In genomic region chr16:31380201-31380600, GRCh38 we compare ENCODE assay signal across 28 cellular contexts. TPM values are rescaled to one million over a fixed set of nuclear protein-coding genes. Genes with fewer than 3 reads are reported as not detected.
"Had no signal": no experiment of that assay in that cellular context is flagged by ENCODE, and none has a peak within 500 bp of the region (broad histone marks: within the 10 kb centered on the region; RNA-seq: fewer than 3 reads in every experiment).

No MANE protein-coding gene starts in this region.

- H3K4me3 Mint-ChIP-seq: naive B cell; naive thymus-derived CD8-positive, alpha-beta T cell; natural killer cell treated with Interleukin-12 subunit alpha and Interleukin-12 subunit beta and Interleukin-15 and Interleukin-18, amount 100 ng/mL, for 72 hours; nephron progenitor cell; neural crest cell; stimulated activated naive B cell treated with anti-CD40 and anti-IgM and Interleukin-4, amounts not matched to agents 10 μg/mL and 1 μg/mL and 100 μg/mL, for 72 hours; stimulated activated naive CD8-positive, alpha-beta T cell treated with anti-CD3 and anti-CD28 coated beads, Interleukin-15, Interleukin-2, amounts not matched to agents 100 ng/mL and 50 ng/mL, for 24 hours had no signal

- H3K27ac ChIP-seq: ovary, parathyroid adenoma, psoas muscle, right lobe of liver, sigmoid colon, stomach, thoracic aorta, thyroid gland, tibial nerve, upper lobe of left lung, uterus had no signal

- H3K9ac ChIP-seq: parathyroid adenoma had no signal

- H3K36me3 ChIP-seq: ovary, right lobe of liver, sigmoid colon, thoracic aorta, thyroid gland, tibial nerve, upper lobe of left lung, uterus had no signal

- FAIRE-seq: small intestine had no signal

- H3K4me3 ChIP-seq: ovary, psoas muscle, right lobe of liver, sigmoid colon, stomach, thoracic aorta, thyroid gland, tibial nerve, upper lobe of left lung, uterus had no signal

- H3K27me3 ChIP-seq: ovary, right lobe of liver, thyroid gland, tibial nerve, uterus had no signal

- H3K4me1 Mint-ChIP-seq: nephron progenitor cell, neural crest cell had no signal

- H3K27ac Mint-ChIP-seq: naive B cell; naive thymus-derived CD8-positive, alpha-beta T cell; nephron progenitor cell; progenitor cell of endocrine pancreas; stimulated activated naive B cell treated with anti-CD40 and anti-IgM and Interleukin-4, amounts not matched to agents 10 μg/mL and 1 μg/mL and 100 μg/mL, for 72 hours; stimulated activated naive CD8-positive, alpha-beta T cell treated with anti-CD3 and anti-CD28 coated beads, Interleukin-15, Interleukin-2, amounts not matched to agents 100 ng/mL and 50 ng/mL, for 24 hours had no signal

- H3K36me3 Mint-ChIP-seq: naive B cell; natural killer cell treated with Interleukin-12 subunit alpha and Interleukin-12 subunit beta and Interleukin-15 and Interleukin-18, amount 100 ng/mL, for 72 hours had no signal

- H2AFZ ChIP-seq: parathyroid adenoma had no signal

- ATAC-seq: naive thymus-derived CD8-positive, alpha-beta T cell; natural killer cell treated with Interleukin-12 subunit alpha and Interleukin-12 subunit beta and Interleukin-15 and Interleukin-18, amount 100 ng/mL, for 72 hours; psoas muscle; right lobe of liver; stimulated activated naive B cell treated with anti-CD40 and anti-IgM and Interleukin-4, amounts not matched to agents 10 μg/mL and 1 μg/mL and 100 μg/mL, for 72 hours had no signal

- H3K27me3 Mint-ChIP-seq: natural killer cell treated with Interleukin-12 subunit alpha and Interleukin-12 subunit beta and Interleukin-15 and Interleukin-18, amount 100 ng/mL, for 72 hours; stimulated activated naive CD8-positive, alpha-beta T cell treated with anti-CD3 and anti-CD28 coated beads, Interleukin-15, Interleukin-2, amounts not matched to agents 100 ng/mL and 50 ng/mL, for 24 hours had no signal

- H3K4me1 ChIP-seq: parathyroid adenoma, psoas muscle, right lobe of liver, sigmoid colon, thyroid gland, tibial nerve, upper lobe of left lung, uterus had no signal

- DNase-seq: naive B cell; naive thymus-derived CD8-positive, alpha-beta T cell; nephron progenitor cell; occipital lobe; ovary; right cardiac atrium; right lobe of liver; sigmoid colon; small intestine; stimulated activated CD4-positive, alpha-beta T cell treated with anti-CD3 and anti-CD28 coated beads, Interleukin-12 subunit alpha, Interleukin-12 subunit beta, amount 100 ng/mL, for 4 hours; stimulated activated CD4-positive, alpha-beta T cell treated with anti-CD3 and anti-CD28 coated beads, Interleukin-2, amount 100 ng/mL, for 24 hours; stimulated activated CD4-positive, alpha-beta T cell treated with anti-CD3 and anti-CD28 coated beads, Interleukin-2, amount 100 ng/mL, for 48 hours; stimulated activated CD4-positive, alpha-beta T cell treated with anti-CD3 and anti-CD28 coated beads, Interleukin-4, amount 100 ng/mL, for 24 hours; stimulated activated naive B cell treated with anti-CD40 and anti-IgM and Interleukin-4, amounts not matched to agents 10 μg/mL and 1 μg/mL and 100 μg/mL, for 72 hours; stimulated activated naive CD4-positive, alpha-beta T cell treated with Interleukin-2 at 50 U/mL for 16 hours; stomach; thyroid gland; trophoblast cell; upper lobe of left lung; uterus had no signal

- H3K9me3 ChIP-seq: right lobe of liver, thoracic aorta, thyroid gland, uterus had no signal

- H3K9me3 Mint-ChIP-seq: natural killer cell treated with Interleukin-12 subunit alpha and Interleukin-12 subunit beta and Interleukin-15 and Interleukin-18, amount 100 ng/mL, for 72 hours; neural crest cell had no signal

RNA-seq across cellular contexts. Expression of gene ITGAD, which starts 12.9 kb away (rescaled TPM):
- polyA plus RNA-seq: right cardiac atrium, stomach had no signal

RNA-seq across cellular contexts. Expression of gene COX6A2, which starts 48.0 kb away (rescaled TPM):
- polyA plus RNA-seq: naive thymus-derived CD8-positive, alpha-beta T cell had no signal
